Comparison of ENCODE assay signal across 24 cellular contexts in genomic region chr11:91041626-91042025, GRCh38.
DNase-seq lines count a peak whose midpoint lies in the region; ATAC-seq and TF ChIP-seq lines count a peak whose summit lies in the region.
"Had no signal": no experiment of that assay in that cellular context is flagged by ENCODE, and none has a peak within 500 bp of the region (broad histone marks: within the 10 kb centered on the region; RNA-seq: fewer than 3 reads in every experiment).

No MANE protein-coding gene starts in this region.

- in situ Hi-C loops in astrocyte of the spinal cord (cut with HindIII; ENCODE audit: low sequenced_read_pairs) = no loop called here

- no peaks in the 10 kb centered on the region for H3K9me3 ChIP-seq in aorta (ENCODE audit: control insufficient read depth, low read length)
- H3K9me3 ChIP-seq: ascending aorta, esophagus muscularis mucosa, lower lobe of right lung, prostate gland had no signal

- no peaks in the 10 kb centered on the region for H3K27me3 ChIP-seq in aorta (ENCODE audit: control insufficient read depth in 1 of 2, insufficient read depth in 2 of 2, low read length in 1 of 2)
- H3K27me3 ChIP-seq: ascending aorta, esophagus muscularis mucosa, suprapubic skin had no signal

- no peak for ATAC-seq in HG03571 (IDR thresholded peaks at IDR 0.05; ENCODE audit: unreplicated experiment)
- ATAC-seq in aorta (ENCODE audit: low FRiP score) = no peak
- ATAC-seq: activated T-cell treated with anti-CD3 and anti-CD28 coated beads, Interleukin-2, amount 50 U/mL, for 72 hours; effector memory CD8-positive, alpha-beta T cell; lower lobe of right lung; stimulated activated effector memory CD8-positive, alpha-beta T cell treated with anti-CD3 and anti-CD28 coated beads, Interleukin-12 subunit alpha, Interleukin-12 subunit beta, amount 100 ng/mL, for 72 hours had no signal

- H3K4me3 Mint-ChIP-seq in mesothelial cell of epicardium = no peak overlapping the region
- H3K4me3 Mint-ChIP-seq: activated naive CD4-positive, alpha-beta T cell treated with anti-CD3 and anti-CD28 coated beads, Interleukin-2, amount 10 ng/mL, durations not matched to agents 7 days and 5 days; activated T-cell treated with anti-CD3 and anti-CD28 coated beads, Interleukin-2, amount 50 U/mL, for 72 hours; B cell; effector memory CD8-positive, alpha-beta T cell; stimulated activated effector memory CD8-positive, alpha-beta T cell treated with anti-CD3 and anti-CD28 coated beads, Interleukin-12 subunit alpha, Interleukin-12 subunit beta, amount 100 ng/mL, for 72 hours had no signal

- TF ChIP-seq CTCF in astrocyte of the spinal cord (IDR thresholded peaks at IDR 0.05; ENCODE audit: low read depth, low read length) = peak; percentile 9
- TF ChIP-seq CTCF in retinal pigment epithelial cell (conservative IDR thresholded peaks at IDR 0.05; ENCODE audit: low read depth, low read length) = peak; percentile 13
- TF ChIP-seq CTCF in mesothelial cell of epicardium (IDR thresholded peaks at IDR 0.05; ENCODE audit: unreplicated experiment) = no peak

- DNase-seq in ELR (ENCODE audit: low read depth) = peak; percentile 4
- DNase-seq in NCI-H69 (lab: John Stamatoyannopoulos, UW) = peak; percentile 5
- no peak for DNase-seq in astrocyte of the spinal cord (ENCODE audit: low read depth, low spot score)
- DNase-seq in retinal pigment epithelial cell (ENCODE audit: low read depth) = no peak
- no peak for DNase-seq in mesothelial cell of epicardium (ENCODE audit: low spot score in 2 of 2, unreplicated experiment in 2 of 2)
- DNase-seq in aorta = no peak
- DNase-seq: activated CD4-positive, alpha-beta T cell treated with anti-CD3 and anti-CD28 coated beads for 4 hours; activated naive CD4-positive, alpha-beta T cell treated with anti-CD3 and anti-CD28 coated beads, Interleukin-2, amount 10 ng/mL, durations not matched to agents 7 days and 5 days; activated T-cell treated with anti-CD3 and anti-CD28 coated beads, Interleukin-2, amount 50 U/mL, for 72 hours; effector memory CD8-positive, alpha-beta T cell; EL; kidney; lower lobe of right lung; NCI-H1694; NCI-H526 treated with DMSO at 0.1 percent for 48 hours; stimulated activated CD4-positive, alpha-beta T cell treated with anti-CD3 and anti-CD28 coated beads, Interleukin-2, amount 100 ng/mL, for 24 hours had no signal

- no peak overlapping the region for H3K27ac ChIP-seq in aorta (ENCODE audit: low read depth in 1 of 2, low read length in 2 of 2)
- H3K27ac ChIP-seq: ascending aorta, esophagus muscularis mucosa, lower lobe of right lung, prostate gland, skin epidermis, suprapubic skin had no signal

- no peaks in the 10 kb centered on the region for H3K4me1 Mint-ChIP-seq in mesothelial cell of epicardium
- H3K4me1 Mint-ChIP-seq: activated naive CD4-positive, alpha-beta T cell treated with anti-CD3 and anti-CD28 coated beads, Interleukin-2, amount 10 ng/mL, durations not matched to agents 7 days and 5 days; B cell; stimulated activated effector memory CD8-positive, alpha-beta T cell treated with anti-CD3 and anti-CD28 coated beads, Interleukin-12 subunit alpha, Interleukin-12 subunit beta, amount 100 ng/mL, for 72 hours had no signal

- no peaks in the 10 kb centered on the region for H3K4me1 ChIP-seq in aorta (ENCODE audit: control insufficient read depth in 1 of 2, insufficient read depth in 2 of 2, low read length in 2 of 2)
- H3K4me1 ChIP-seq: ascending aorta, esophagus muscularis mucosa, lower lobe of right lung, prostate gland, suprapubic skin had no signal

- no peaks in the 10 kb centered on the region for H3K36me3 Mint-ChIP-seq in mesothelial cell of epicardium
- H3K36me3 Mint-ChIP-seq: activated naive CD4-positive, alpha-beta T cell treated with anti-CD3 and anti-CD28 coated beads, Interleukin-2, amount 10 ng/mL, durations not matched to agents 7 days and 5 days; stimulated activated effector memory CD8-positive, alpha-beta T cell treated with anti-CD3 and anti-CD28 coated beads, Interleukin-12 subunit alpha, Interleukin-12 subunit beta, amount 100 ng/mL, for 72 hours had no signal

- intact Hi-C loops in aorta (cut with DNase I) = loop anchor here in 1 of 2 donors (5.0 kb wide), 1 partner anchor 206 kb away; no protein-coding TSS in a partner anchor

- H3K27ac Mint-ChIP-seq in mesothelial cell of epicardium = no peak overlapping the region
- H3K27ac Mint-ChIP-seq: activated naive CD4-positive, alpha-beta T cell treated with anti-CD3 and anti-CD28 coated beads, Interleukin-2, amount 10 ng/mL, durations not matched to agents 7 days and 5 days; activated T-cell treated with anti-CD3 and anti-CD28 coated beads, Interleukin-2, amount 50 U/mL, for 72 hours; B cell; effector memory CD8-positive, alpha-beta T cell; stimulated activated effector memory CD8-positive, alpha-beta T cell treated with anti-CD3 and anti-CD28 coated beads, Interleukin-12 subunit alpha, Interleukin-12 subunit beta, amount 100 ng/mL, for 72 hours had no signal

- no peaks in the 10 kb centered on the region for H3K36me3 ChIP-seq in aorta (ENCODE audit: control insufficient read depth in 1 of 2, insufficient read depth in 2 of 2, low read length in 1 of 2)
- H3K36me3 ChIP-seq: ascending aorta, esophagus muscularis mucosa, lower lobe of right lung, prostate gland, suprapubic skin had no signal

- H3K4me3 ChIP-seq in astrocyte of the spinal cord (ENCODE audit: low read depth, low read length) (no peak overlapping the region), retinal pigment epithelial cell (ENCODE audit: low read length) (no peak overlapping the region), aorta (ENCODE audit: low read length in 2 of 2) (no peak overlapping the region)
- H3K4me3 ChIP-seq: ascending aorta, esophagus muscularis mucosa, lower lobe of right lung, prostate gland, skin epidermis, suprapubic skin had no signal

- H3K27me3 Mint-ChIP-seq in mesothelial cell of epicardium (ENCODE audit: low read depth) = no peaks in the 10 kb centered on the region
- H3K27me3 Mint-ChIP-seq: activated naive CD4-positive, alpha-beta T cell treated with anti-CD3 and anti-CD28 coated beads, Interleukin-2, amount 10 ng/mL, durations not matched to agents 7 days and 5 days; B cell; effector memory CD8-positive, alpha-beta T cell had no signal

- peaks cover 6% of the 10 kb centered on the region for H3K9me3 Mint-ChIP-seq in mesothelial cell of epicardium

Comparison
In these comparisons a context has a peak if more than half of its experiments do, and no peak if none do; other contexts are left out.
1. DNase-seq: peak in ELR (single experiment) and NCI-H69 (single experiment); none in astrocyte of the spinal cord (single experiment), retinal pigment epithelial cell (single experiment), mesothelial cell of epicardium (0 of 2) and aorta (0 of 2).